Comparison of ENCODE assay signal across 1 cellular context in the genomic region with DNA sequence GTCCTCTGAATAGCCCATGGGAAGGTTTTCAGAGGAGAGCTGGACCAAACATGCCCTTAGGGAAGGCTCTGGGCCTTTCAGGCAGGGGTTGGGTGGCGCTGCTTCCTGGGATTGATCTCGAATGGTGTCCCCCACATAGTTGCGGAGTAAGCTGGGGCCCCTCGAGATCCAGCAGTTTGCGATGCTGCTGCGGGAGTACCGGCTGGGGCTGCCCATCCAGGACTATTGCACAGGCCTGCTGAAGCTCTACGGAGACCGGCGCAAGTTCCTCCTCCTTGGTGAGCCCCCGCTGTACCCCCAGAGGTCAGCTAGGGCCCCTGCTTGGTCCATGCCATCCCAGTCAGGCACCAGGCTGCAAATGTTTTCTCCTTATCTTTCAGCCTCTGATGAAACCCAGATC.
TF ChIP-seq lines count a peak whose summit lies in the region.

No MANE protein-coding gene starts in this region.

TF ChIP-seq in HepG2, 621 proteins besides CTCF, POLR2A, EP300 and RAD21:
- TF ChIP-seq JUN (CRISPR knock-in tag; IDR thresholded peaks at IDR 0.05) (no peak), ZNF891 (CRISPR knock-in tag; IDR thresholded peaks at IDR 0.05) (0 out of 2 replicates have a peak, but pooled peaks have one; percentile 2), ZNF256 (CRISPR knock-in tag; conservative IDR thresholded peaks at IDR 0.05) (0 out of 2 replicates have a peak, but pooled peaks have one; percentile 8), ZNF484 (CRISPR knock-in tag; IDR thresholded peaks at IDR 0.05; ENCODE audit: borderline replicate concordance, low read depth) (no peak), EED (CRISPR knock-in tag; IDR thresholded peaks at IDR 0.05) (no peak)
- TF ChIP-seq, protein P1, sequence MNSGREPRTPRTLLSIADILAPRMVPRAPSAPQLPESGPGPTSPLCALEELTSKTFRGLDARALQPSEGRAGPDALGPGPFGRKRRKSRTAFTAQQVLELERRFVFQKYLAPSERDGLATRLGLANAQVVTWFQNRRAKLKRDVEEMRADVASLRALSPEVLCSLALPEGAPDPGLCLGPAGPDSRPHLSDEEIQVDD (CRISPR knock-in tag; IDR thresholded peaks at IDR 0.05; ENCODE audit: borderline replicate concordance) = peak; percentile 67; the same call in 1 of the 2 replicates
- TF ChIP-seq, protein P2, sequence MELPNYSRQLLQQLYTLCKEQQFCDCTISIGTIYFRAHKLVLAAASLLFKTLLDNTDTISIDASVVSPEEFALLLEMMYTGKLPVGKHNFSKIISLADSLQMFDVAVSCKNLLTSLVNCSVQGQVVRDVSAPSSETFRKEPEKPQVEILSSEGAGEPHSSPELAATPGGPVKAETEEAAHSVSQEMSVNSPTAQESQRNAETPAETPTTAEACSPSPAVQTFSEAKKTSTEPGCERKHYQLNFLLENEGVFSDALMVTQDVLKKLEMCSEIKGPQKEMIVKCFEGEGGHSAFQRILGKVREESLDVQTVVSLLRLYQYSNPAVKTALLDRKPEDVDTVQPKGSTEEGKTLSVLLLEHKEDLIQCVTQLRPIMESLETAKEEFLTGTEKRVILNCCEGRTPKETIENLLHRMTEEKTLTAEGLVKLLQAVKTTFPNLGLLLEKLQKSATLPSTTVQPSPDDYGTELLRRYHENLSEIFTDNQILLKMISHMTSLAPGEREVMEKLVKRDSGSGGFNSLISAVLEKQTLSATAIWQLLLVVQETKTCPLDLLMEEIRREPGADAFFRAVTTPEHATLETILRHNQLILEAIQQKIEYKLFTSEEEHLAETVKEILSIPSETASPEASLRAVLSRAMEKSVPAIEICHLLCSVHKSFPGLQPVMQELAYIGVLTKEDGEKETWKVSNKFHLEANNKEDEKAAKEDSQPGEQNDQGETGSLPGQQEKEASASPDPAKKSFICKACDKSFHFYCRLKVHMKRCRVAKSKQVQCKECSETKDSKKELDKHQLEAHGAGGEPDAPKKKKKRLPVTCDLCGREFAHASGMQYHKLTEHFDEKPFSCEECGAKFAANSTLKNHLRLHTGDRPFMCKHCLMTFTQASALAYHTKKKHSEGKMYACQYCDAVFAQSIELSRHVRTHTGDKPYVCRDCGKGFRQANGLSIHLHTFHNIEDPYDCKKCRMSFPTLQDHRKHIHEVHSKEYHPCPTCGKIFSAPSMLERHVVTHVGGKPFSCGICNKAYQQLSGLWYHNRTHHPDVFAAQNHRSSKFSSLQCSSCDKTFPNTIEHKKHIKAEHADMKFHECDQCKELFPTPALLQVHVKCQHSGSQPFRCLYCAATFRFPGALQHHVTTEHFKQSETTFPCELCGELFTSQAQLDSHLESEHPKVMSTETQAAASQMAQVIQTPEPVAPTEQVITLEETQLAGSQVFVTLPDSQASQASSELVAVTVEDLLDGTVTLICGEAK (IDR thresholded peaks at IDR 0.05) = no peak
- TF ChIP-seq, protein P2 (CRISPR knock-in tag; IDR thresholded peaks at IDR 0.05) = 0 out of 2 replicates have a peak, but pooled peaks have one; percentile 3
